ENCODE assay signal across 27 cellular contexts in the genomic region with DNA sequence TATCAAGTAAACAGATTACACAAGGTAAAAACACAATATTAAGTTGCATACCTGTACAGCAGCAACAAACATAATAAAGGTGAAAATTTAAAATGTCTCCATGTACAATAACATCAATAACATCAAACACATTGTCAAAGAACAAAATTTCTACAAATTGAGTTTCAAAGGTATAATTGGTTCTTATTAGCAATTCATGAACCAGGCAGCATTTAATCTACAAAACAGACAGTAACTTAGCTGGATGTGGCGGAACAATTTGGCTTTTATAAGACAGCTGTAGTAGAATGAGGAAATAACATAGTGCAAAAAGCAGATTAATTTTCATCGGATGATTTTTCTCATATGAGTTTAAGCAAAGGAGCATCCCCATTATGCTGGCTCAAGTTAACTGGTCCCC.
DNase-seq lines count a peak whose midpoint lies in the region; TF ChIP-seq lines count a peak whose summit lies in the region.
"Had no signal": no experiment of that assay in that cellular context is flagged by ENCODE, and none has a peak within 500 bp of the region (broad histone marks: within the 10 kb centered on the region; RNA-seq: fewer than 3 reads in every experiment).

No MANE protein-coding gene starts in this region.

- H3K4me1 ChIP-seq in HEK293 (ENCODE audit: control insufficient read depth, insufficient read depth, low read length): no peaks in the 10 kb centered on the region
- H3K4me1 ChIP-seq: A549; BE2C; BLaER1; BLaER1 treated with 17β-estradiol and CSF1 and Interleukin-3, amounts not matched to agents 10 nM and 100 nM; Caco-2 had no signal

- no peak overlapping the region for H3K27ac ChIP-seq in HEK293 (ENCODE audit: extremely low read depth, low read depth, low read length)
- H3K27ac ChIP-seq: 22Rv1; A549; BLaER1; BLaER1 treated with 17β-estradiol and CSF1 and Interleukin-3, amounts not matched to agents 10 nM and 100 nM; C4-2B had no signal

- no peak overlapping the region for H3K4me3 ChIP-seq in HEK293 (ENCODE audit: low read depth, low read length)
- H3K4me3 ChIP-seq: A549; BLaER1; BLaER1 treated with 17β-estradiol and CSF1 and Interleukin-3, amounts not matched to agents 10 nM and 100 nM had no signal

- no peaks in the 10 kb centered on the region for H3K36me3 ChIP-seq in HEK293 (ENCODE audit: control insufficient read depth in 2 of 2, insufficient read depth in 1 of 2, low read length in 2 of 2)
- H3K36me3 ChIP-seq: BE2C; BLaER1; BLaER1 treated with 17β-estradiol and CSF1 and Interleukin-3, amounts not matched to agents 10 nM and 100 nM had no signal

- POLR2A ChIA-PET in HEK293 (lab: Yijun Ruan, JAX): no interaction called here

- DNase-seq in SIG-M5 (lab: John Stamatoyannopoulos, UW): no peak
- DNase-seq: 8988T; ACHN; AML-193; BE2C; C1 segment of cervical spinal cord; Caco-2; Calu3; CD4-positive, alpha-beta memory T cell; CD4-positive, alpha-beta T cell; CD4-positive, CD25-positive, alpha-beta regulatory T cell; CD8-positive, alpha-beta memory T cell; CD8-positive, alpha-beta T cell; COR-L47; DMS 273 treated with DMSO at 0.1 percent for 48 hours; DMS153; DMS53; DMS79; DMS79 treated with DMSO at 0.1 percent for 48 hours; DND-41; EL had no signal

- CTCF ChIA-PET in HEK293 (lab: Yijun Ruan, JAX): no interaction called here

- no peaks in the 10 kb centered on the region for H3K9me3 ChIP-seq in HEK293 (ENCODE audit: control insufficient read depth, insufficient read depth, low read depth, low read length)
- H3K9me3 ChIP-seq: A549; BE2C; BLaER1; BLaER1 treated with 17β-estradiol and CSF1 and Interleukin-3, amounts not matched to agents 10 nM and 100 nM; Caco-2 had no signal

- TF ChIP-seq CTCF in HEK293 (tag by site-specific recombination; IDR thresholded peaks at IDR 0.05): no peak

TF ChIP-seq in HEK293, 187 proteins besides CTCF, POLR2A, EP300 and RAD21:
- TF ChIP-seq ZNF354C (tag by site-specific recombination; IDR thresholded peaks at IDR 0.05; ENCODE audit: borderline replicate concordance, low read depth): no peak
- peak; percentile 95 for TF ChIP-seq ZNF549 (tag by site-specific recombination; IDR thresholded peaks at IDR 0.05)
